In the genomic region with DNA sequence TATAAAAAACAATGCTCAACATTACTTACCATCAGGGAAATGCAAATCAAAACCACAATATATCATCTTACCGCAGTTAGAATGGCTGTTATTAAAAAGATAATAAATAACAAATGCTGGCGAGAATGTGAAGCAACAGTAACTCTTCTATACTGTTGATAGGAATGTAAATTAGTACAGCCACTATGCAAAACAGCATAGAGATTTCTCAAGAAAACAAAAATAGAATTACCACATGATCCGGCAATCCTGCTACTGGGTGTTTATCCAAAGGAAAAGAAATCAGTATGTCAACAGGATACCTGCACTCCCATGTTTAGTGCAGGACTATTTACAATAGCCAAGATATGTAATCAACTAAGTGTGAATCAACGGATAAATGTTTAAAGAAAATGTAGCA, we compare ENCODE assay signal across 21 cellular contexts.
"Had no signal": no experiment of that assay in that cellular context is flagged by ENCODE, and none has a peak within 500 bp of the region (broad histone marks: within the 10 kb centered on the region; RNA-seq: fewer than 3 reads in every experiment).

No MANE protein-coding gene starts in this region.

- H3K4me1 ChIP-seq: adrenal gland, breast epithelium, colonic mucosa, esophagus squamous epithelium, testis, uterus had no signal

- FAIRE-seq: small intestine had no signal

- H3K9me3 ChIP-seq: colonic mucosa, testis, uterus had no signal

- DNase-seq: activated CD4-positive, alpha-beta memory T cell treated with anti-CD3 and anti-CD28 coated beads for 36 hours; activated CD4-positive, alpha-beta T cell treated with anti-CD3 and anti-CD28 coated beads for 48 hours; activated effector memory CD4-positive, alpha-beta T cell treated with anti-CD3 and anti-CD28 coated beads, Interleukin-2, amount 50 U/mL, for 16 hours; activated T-cell treated with anti-CD3 and anti-CD28 coated beads, Interleukin-2, amount 50 U/mL, for 72 hours; adrenal gland; colonic mucosa; dorsolateral prefrontal cortex; esophagus squamous epithelium; foreskin fibroblast; heart right ventricle; kidney glomerular epithelial cell; left lung; naive thymus-derived CD4-positive, alpha-beta T cell; small intestine; stimulated activated CD8-positive, alpha-beta memory T cell treated with anti-CD3 and anti-CD28 coated beads, Interleukin-4, amount 100 ng/mL, for 48 hours; stimulated activated naive CD4-positive, alpha-beta T cell; testis; uterus had no signal

- H3K27me3 ChIP-seq: adrenal gland, breast epithelium, colonic mucosa, dorsolateral prefrontal cortex, esophagus squamous epithelium, heart right ventricle, left lung, testis, uterus had no signal

- H3K36me3 ChIP-seq: adrenal gland, breast epithelium, colonic mucosa, uterus had no signal

- H3K27ac ChIP-seq: adrenal gland, breast epithelium, colonic mucosa, esophagus squamous epithelium, heart right ventricle, left lung, testis, uterus had no signal

- ATAC-seq: activated T-cell treated with anti-CD3 and anti-CD28 coated beads, Interleukin-2, amount 50 U/mL, for 72 hours; heart right ventricle; left lung; naive thymus-derived CD4-positive, alpha-beta T cell; sciatic nerve had no signal

- H3K4me3 ChIP-seq: adrenal gland, breast epithelium, colonic mucosa, dorsolateral prefrontal cortex, esophagus squamous epithelium, heart right ventricle, left lung, lung, testis, uterus had no signal
